In genomic region chr9:120845255-120845654, GRCh38 we compare ENCODE assay signal across 13 cellular contexts. TPM values are rescaled to one million over a fixed set of nuclear protein-coding genes. Genes with fewer than 3 reads are reported as not detected.
A peak's percentile ranks its signal among the peaks of the same experiment; 100 is the strongest.
DNase-seq lines count a peak whose midpoint lies in the region; ATAC-seq and TF ChIP-seq lines count a peak whose summit lies in the region.
"Had no signal": no experiment of that assay in that cellular context is flagged by ENCODE, and none has a peak within 500 bp of the region (broad histone marks: within the 10 kb centered on the region; RNA-seq: fewer than 3 reads in every experiment).

No MANE protein-coding gene starts in this region.

- peaks cover 63% of the 10 kb centered on the region for H3K36me3 Mint-ChIP-seq in activated CD4-positive, alpha-beta T cell treated with anti-CD3 and anti-CD28 coated beads, Interleukin-2, amount 10 ng/mL, durations not matched to agents 7 days and 5 days (ENCODE audit: low read depth)
- H3K36me3 Mint-ChIP-seq in effector memory CD8-positive, alpha-beta T cell (ENCODE audit: insufficient read depth), result peaks cover 71% of the 10 kb centered on the region

- no peaks in the 10 kb centered on the region for H3K27me3 Mint-ChIP-seq in activated CD4-positive, alpha-beta T cell treated with anti-CD3 and anti-CD28 coated beads, Interleukin-2, amount 10 ng/mL, durations not matched to agents 7 days and 5 days
- no peaks in the 10 kb centered on the region for H3K27me3 Mint-ChIP-seq in effector memory CD8-positive, alpha-beta T cell
- H3K27me3 Mint-ChIP-seq: progenitor cell of endocrine pancreas, type B pancreatic cell had no signal

- TF ChIP-seq EP300 in SK-N-SH (IDR thresholded peaks at IDR 0.05; ENCODE audit: borderline replicate concordance in 1 of 2, low read depth in 1 of 2, low read length in 1 of 2), result no peak

- TF ChIP-seq RAD21 in SK-N-SH (IDR thresholded peaks at IDR 0.05; ENCODE audit: low read length), result no peak

- H3K4me2 ChIP-seq in SK-N-SH, result no peak overlapping the region

- peaks cover 39% of the 10 kb centered on the region for H3K79me2 ChIP-seq in SK-N-SH (ENCODE audit: insufficient read depth)

- peak overlapping the region; percentile 98 for H3K27ac Mint-ChIP-seq in activated CD4-positive, alpha-beta T cell treated with anti-CD3 and anti-CD28 coated beads, Interleukin-2, amount 10 ng/mL, durations not matched to agents 7 days and 5 days
- peak overlapping the region; percentile 99 for H3K27ac Mint-ChIP-seq in effector memory CD8-positive, alpha-beta T cell
- H3K27ac Mint-ChIP-seq: progenitor cell of endocrine pancreas had no signal

- TF ChIP-seq CTCF in SK-N-SH (IDR thresholded peaks at IDR 0.05), result no peak

- CTCF ChIA-PET in activated CD4-positive, alpha-beta T cell treated with anti-CD3 and anti-CD28 coated beads, Interleukin-2, amount 10 ng/mL, durations not matched to agents 7 days and 5 days (lab: Charles Lee), result interaction anchor here (0.6 to 2.1 kb wide), 7 partner anchors 12 to 129 kb away, joined by 3 to 6 read pairs (median 4); no protein-coding TSS in a partner anchor
- CTCF ChIA-PET in SK-N-SH (lab: Yijun Ruan, JAX), result no interaction called here

- H3K9me2 ChIP-seq in SK-N-SH, result no peaks in the 10 kb centered on the region

- no peaks in the 10 kb centered on the region for H3K27me3 ChIP-seq in SK-N-SH (ENCODE audit: insufficient read depth)

- peak; percentile 9 to 39 for DNase-seq in activated CD4-positive, alpha-beta T cell treated with anti-CD3 and anti-CD28 coated beads for 24 hours (ENCODE audit: low read depth in 2 of 2)
- DNase-seq in activated CD4-positive, alpha-beta T cell treated with anti-CD3 and anti-CD28 coated beads, Interleukin-2, amount 50 U/mL, for 1 hour, result no peak
- DNase-seq in activated CD4-positive, alpha-beta T cell treated with anti-CD3 and anti-CD28 coated beads, Interleukin-2, amount 10 ng/mL, durations not matched to agents 7 days and 5 days, result no peak
- DNase-seq in effector memory CD8-positive, alpha-beta T cell, result no peak
- peak; percentile 34 to 35 for DNase-seq in stimulated activated CD4-positive, alpha-beta T cell treated with anti-CD3 and anti-CD28 coated beads, Interleukin-4, amount 100 ng/mL, for 48 hours (ENCODE audit: low read depth in 2 of 2)
- DNase-seq in caudate nucleus (lab: John Stamatoyannopoulos, UW) (no peak), SK-N-SH (no peak)
- DNase-seq: central memory CD4-positive, alpha-beta T cell; NCI-H146 had no signal

- no peak for ATAC-seq in effector memory CD8-positive, alpha-beta T cell (replicated peaks)
- no peak for ATAC-seq in GM21515 (IDR thresholded peaks at IDR 0.05; ENCODE audit: unreplicated experiment)
- ATAC-seq: esophagus mucosa had no signal

- no peak overlapping the region for H3K9ac ChIP-seq in SK-N-SH

- no peak overlapping the region for H3K27ac ChIP-seq in caudate nucleus (ENCODE audit: low read depth, low read length)
- H3K27ac ChIP-seq in SK-N-SH (ENCODE audit: low read depth in 2 of 2, low read length in 1 of 2), result no peak overlapping the region

- POLR2A ChIA-PET in activated CD4-positive, alpha-beta T cell treated with anti-CD3 and anti-CD28 coated beads, Interleukin-2, amount 10 ng/mL, durations not matched to agents 7 days and 5 days (lab: Charles Lee), result no interaction called here
- POLR2A ChIA-PET in SK-N-SH (lab: Yijun Ruan, JAX), result no interaction called here

- H3K4me1 ChIP-seq in SK-N-SH (ENCODE audit: control insufficient read depth in 1 of 2, insufficient read depth in 2 of 2, low read depth in 1 of 2, low read length in 1 of 2), result peaks cover 5 to 16% of the 10 kb centered on the region in 2 experiments; a peak in 1 of 4 replicates

- no peak overlapping the region for H2AFZ ChIP-seq in SK-N-SH (ENCODE audit: low read depth)

- H3F3A ChIP-seq in SK-N-SH (replicated peaks; ENCODE audit: insufficient read depth), result peaks cover 11% of the 10 kb centered on the region

- H3K9me3 ChIP-seq in SK-N-SH, result no peaks in the 10 kb centered on the region

- H3K4me3 ChIP-seq in SK-N-SH (ENCODE audit: low read depth in 2 of 2, low read length in 1 of 2), result no peak overlapping the region

- no peaks in the 10 kb centered on the region for H4K20me1 ChIP-seq in SK-N-SH (ENCODE audit: insufficient read depth)

- peak overlapping the region; percentile 95 for H3K4me3 Mint-ChIP-seq in activated CD4-positive, alpha-beta T cell treated with anti-CD3 and anti-CD28 coated beads, Interleukin-2, amount 10 ng/mL, durations not matched to agents 7 days and 5 days
- peak overlapping the region; percentile 99 to 100 for H3K4me3 Mint-ChIP-seq in effector memory CD8-positive, alpha-beta T cell

- peaks cover 9 to 12% of the 10 kb centered on the region in 2 experiments for H3K36me3 ChIP-seq in SK-N-SH (replicated peaks in 1 of 2; ENCODE audit: control insufficient read depth in 1 of 2, insufficient read depth in 2 of 2, low read length in 1 of 2)

- H3K4me1 Mint-ChIP-seq in activated CD4-positive, alpha-beta T cell treated with anti-CD3 and anti-CD28 coated beads, Interleukin-2, amount 10 ng/mL, durations not matched to agents 7 days and 5 days, result peaks cover 71% of the 10 kb centered on the region
- H3K4me1 Mint-ChIP-seq in effector memory CD8-positive, alpha-beta T cell (ENCODE audit: low read depth in 2 of 2), result peaks cover 48 to 56% of the 10 kb centered on the region in 2 donors

- H3K9me3 Mint-ChIP-seq in activated CD4-positive, alpha-beta T cell treated with anti-CD3 and anti-CD28 coated beads, Interleukin-2, amount 10 ng/mL, durations not matched to agents 7 days and 5 days, result no peaks in the 10 kb centered on the region
- H3K9me3 Mint-ChIP-seq in effector memory CD8-positive, alpha-beta T cell, result no peaks in the 10 kb centered on the region

TF ChIP-seq in SK-N-SH, 30 proteins besides CTCF, POLR2A, EP300 and RAD21:
- TF ChIP-seq, protein P1, sequence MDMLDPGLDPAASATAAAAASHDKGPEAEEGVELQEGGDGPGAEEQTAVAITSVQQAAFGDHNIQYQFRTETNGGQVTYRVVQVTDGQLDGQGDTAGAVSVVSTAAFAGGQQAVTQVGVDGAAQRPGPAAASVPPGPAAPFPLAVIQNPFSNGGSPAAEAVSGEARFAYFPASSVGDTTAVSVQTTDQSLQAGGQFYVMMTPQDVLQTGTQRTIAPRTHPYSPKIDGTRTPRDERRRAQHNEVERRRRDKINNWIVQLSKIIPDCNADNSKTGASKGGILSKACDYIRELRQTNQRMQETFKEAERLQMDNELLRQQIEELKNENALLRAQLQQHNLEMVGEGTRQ (IDR thresholded peaks at IDR 0.05; ENCODE audit: borderline replicate concordance, low read depth, low read length), result no peak
- TF ChIP-seq FOSL2 (IDR thresholded peaks at IDR 0.05; ENCODE audit: borderline replicate concordance, low read depth) (no peak), USF1 (IDR thresholded peaks at IDR 0.05; ENCODE audit: borderline replicate concordance, low read depth) (no peak), MEF2A (IDR thresholded peaks at IDR 0.05; ENCODE audit: borderline replicate concordance, low read depth) (no peak), TAF1 (IDR thresholded peaks at IDR 0.05; ENCODE audit: borderline replicate concordance, low read depth, low read length) (no peak)

RNA-seq across cellular contexts. Expression of gene PSMD5, which starts 2.5 kb away (rescaled TPM):
- total RNA-seq in activated CD4-positive, alpha-beta T cell treated with anti-CD3 and anti-CD28 coated beads, Interleukin-2, amount 10 ng/mL, durations not matched to agents 7 days and 5 days, result 10 to 100 TPM; 35.3 to 50.9 TPM
- 13.7 and 18.2 TPM in 2 replicates for polyA plus RNA-seq in SK-N-SH (2012; rRNA removed)
- 20.7 and 22.6 TPM in 2 replicates for polyA plus RNA-seq in SK-N-SH (2012; cell fraction: cytosol; rRNA removed)
- 6.3 and 14.1 TPM in 2 replicates for polyA plus RNA-seq in SK-N-SH (2012; cell fraction: nucleus; rRNA removed)

RNA-seq across cellular contexts. Expression of gene PHF19, which starts 31.7 kb away (rescaled TPM):
- 100 to 1,000 TPM; 331 to 351 TPM for total RNA-seq in activated CD4-positive, alpha-beta T cell treated with anti-CD3 and anti-CD28 coated beads, Interleukin-2, amount 10 ng/mL, durations not matched to agents 7 days and 5 days
- polyA plus RNA-seq in SK-N-SH (2012; rRNA removed), result 24.5 and 33.4 TPM in 2 replicates
- polyA plus RNA-seq in SK-N-SH (2012; cell fraction: cytosol; rRNA removed), result 18.0 and 25.0 TPM in 2 replicates
- polyA plus RNA-seq in SK-N-SH (2012; cell fraction: nucleus; rRNA removed), result 38.5 and 64.8 TPM in 2 replicates

RNA-seq across cellular contexts. Expression of gene FBXW2, which starts 52.0 kb away (rescaled TPM):
- 10 to 100 TPM; 70.9 to 83.3 TPM for total RNA-seq in activated CD4-positive, alpha-beta T cell treated with anti-CD3 and anti-CD28 coated beads, Interleukin-2, amount 10 ng/mL, durations not matched to agents 7 days and 5 days
- polyA plus RNA-seq in SK-N-SH (2012; rRNA removed), result 40.1 and 47.6 TPM in 2 replicates
- polyA plus RNA-seq in SK-N-SH (2012; cell fraction: cytosol; rRNA removed), result 50.2 and 51.7 TPM in 2 replicates
- polyA plus RNA-seq in SK-N-SH (2012; cell fraction: nucleus; rRNA removed), result 30.3 and 51.1 TPM in 2 replicates

Comparison
In these comparisons a context has a peak if more than half of its experiments do, and no peak if none do; other contexts are left out.
1. DNase-seq: peak in activated CD4-positive, alpha-beta T cell treated with anti-CD3 and anti-CD28 coated beads for 24 hours (2 of 2) and stimulated activated CD4-positive, alpha-beta T cell treated with anti-CD3 and anti-CD28 coated beads, Interleukin-4, amount 100 ng/mL, for 48 hours (2 of 2); none in activated CD4-positive, alpha-beta T cell treated with anti-CD3 and anti-CD28 coated beads, Interleukin-2, amount 50 U/mL, for 1 hour (single experiment), activated CD4-positive, alpha-beta T cell treated with anti-CD3 and anti-CD28 coated beads, Interleukin-2, amount 10 ng/mL, durations not matched to agents 7 days and 5 days (single experiment), effector memory CD8-positive, alpha-beta T cell (0 of 3), caudate nucleus (0 of 61) and SK-N-SH (single experiment).